24 cellular contexts compared by ENCODE assay signal in genomic region chr4:14335872-14336271, GRCh38.
"Had no signal": no experiment of that assay in that cellular context is flagged by ENCODE, and none has a peak within 500 bp of the region (broad histone marks: within the 10 kb centered on the region; RNA-seq: fewer than 3 reads in every experiment).

No MANE protein-coding gene starts in this region.

- DNase-seq: naive thymus-derived CD4-positive, alpha-beta T cell; natural killer cell; occipital lobe; ovary; psoas muscle; right lobe of liver; sigmoid colon; small intestine; stimulated activated CD4-positive, alpha-beta T cell treated with anti-CD3 and anti-CD28 coated beads, Interleukin-15, amount 100 ng/mL, for 24 hours; stimulated activated CD4-positive, alpha-beta T cell treated with anti-CD3 and anti-CD28 coated beads, Interleukin-2, amount 100 ng/mL, for 24 hours; stimulated activated CD4-positive, alpha-beta T cell treated with anti-CD3 and anti-CD28 coated beads, Interleukin-2, amount 100 ng/mL, for 48 hours; stimulated activated CD4-positive, alpha-beta T cell treated with anti-CD3 and anti-CD28 coated beads, Interleukin-4, amount 100 ng/mL, for 24 hours; stimulated activated naive B cell treated with anti-CD40 and anti-IgM and Interleukin-4, amounts not matched to agents 10 μg/mL and 1 μg/mL and 100 μg/mL, for 72 hours; stimulated activated naive CD4-positive, alpha-beta T cell treated with Interleukin-2 at 50 U/mL for 16 hours; stomach; thyroid gland; trophoblast cell; upper lobe of left lung had no signal

- H3K27ac ChIP-seq: neural progenitor cell, ovary, parathyroid adenoma, psoas muscle, right lobe of liver, sigmoid colon, stomach, thoracic aorta, thyroid gland, tibial nerve, upper lobe of left lung, vagina had no signal

- H3K27me3 ChIP-seq: neural progenitor cell, ovary, right lobe of liver, sigmoid colon, stomach, thyroid gland, tibial nerve, upper lobe of left lung, vagina had no signal

- ATAC-seq: naive thymus-derived CD4-positive, alpha-beta T cell; natural killer cell; psoas muscle; right lobe of liver; stimulated activated effector memory CD8-positive, alpha-beta T cell treated with anti-CD3 and anti-CD28 coated beads, Interleukin-12 subunit alpha, Interleukin-12 subunit beta, amount 100 ng/mL, for 72 hours; stimulated activated naive B cell treated with anti-CD40 and anti-IgM and Interleukin-4, amounts not matched to agents 10 μg/mL and 1 μg/mL and 100 μg/mL, for 72 hours had no signal

- H3K4me3 ChIP-seq: neural progenitor cell, ovary, psoas muscle, right lobe of liver, sigmoid colon, stomach, thoracic aorta, thyroid gland, tibial nerve, upper lobe of left lung, vagina had no signal

- H3K4me1 ChIP-seq: parathyroid adenoma, psoas muscle, right lobe of liver, sigmoid colon, stomach, thyroid gland, tibial nerve, upper lobe of left lung, vagina had no signal

- H3K36me3 ChIP-seq: neural progenitor cell, ovary, right lobe of liver, sigmoid colon, stomach, thoracic aorta, thyroid gland, tibial nerve, upper lobe of left lung, vagina had no signal

- H3K9me3 ChIP-seq: ovary, psoas muscle, right lobe of liver, sigmoid colon, thoracic aorta, thyroid gland, tibial nerve, upper lobe of left lung, vagina had no signal
